In genomic region chr11:11481371-11481770, GRCh38 we compare ENCODE assay signal across 21 cellular contexts.
"Had no signal": no experiment of that assay in that cellular context is flagged by ENCODE, and none has a peak within 500 bp of the region (broad histone marks: within the 10 kb centered on the region; RNA-seq: fewer than 3 reads in every experiment).

No MANE protein-coding gene starts in this region.

- H3K27me3 Mint-ChIP-seq: activated naive CD8-positive, alpha-beta T cell treated with anti-CD3 and anti-CD28 coated beads for 36 hours; memory B cell had no signal

- H3K9me3 Mint-ChIP-seq: activated CD4-positive, alpha-beta T cell treated with anti-CD3 and anti-CD28 coated beads, Interleukin-2, amount 10 ng/mL, durations not matched to agents 7 days and 5 days; activated naive CD8-positive, alpha-beta T cell treated with anti-CD3 and anti-CD28 coated beads for 36 hours; dendritic cell treated with granulocyte-macrophage colony-stimulating factor and Interleukin-4, amounts not matched to agents 40 ng/mL and 50 ng/mL, for 4 days; memory B cell; natural killer cell treated with Interleukin-12 subunit alpha and Interleukin-12 subunit beta and Interleukin-15 and Interleukin-18, amount 100 ng/mL, for 72 hours; T-helper 2 cell treated with Interferon-gamma antibody and Interleukin-4, amounts not matched to agents 5 μg/mL and 100 μg/mL, for 36 hours had no signal

- H3K4me3 ChIP-seq: gastrocnemius medialis, left lung, skin epidermis, transverse colon had no signal

- H3K27me3 ChIP-seq: brain microvascular endothelial cell, gastrocnemius medialis, left lung, transverse colon had no signal

- H3K36me3 Mint-ChIP-seq: activated naive CD8-positive, alpha-beta T cell treated with anti-CD3 and anti-CD28 coated beads for 36 hours; memory B cell; natural killer cell treated with Interleukin-12 subunit alpha and Interleukin-12 subunit beta and Interleukin-15 and Interleukin-18, amount 100 ng/mL, for 72 hours had no signal

- H3K4me3 Mint-ChIP-seq: activated CD4-positive, alpha-beta T cell treated with anti-CD3 and anti-CD28 coated beads, Interleukin-2, amount 10 ng/mL, durations not matched to agents 7 days and 5 days; activated naive CD8-positive, alpha-beta T cell treated with anti-CD3 and anti-CD28 coated beads for 36 hours; dendritic cell treated with granulocyte-macrophage colony-stimulating factor and Interleukin-4, amounts not matched to agents 40 ng/mL and 50 ng/mL, for 4 days; memory B cell; natural killer cell treated with Interleukin-12 subunit alpha and Interleukin-12 subunit beta and Interleukin-15 and Interleukin-18, amount 100 ng/mL, for 72 hours; T-helper 2 cell treated with Interferon-gamma antibody and Interleukin-4, amounts not matched to agents 5 μg/mL and 100 μg/mL, for 36 hours had no signal

- DNase-seq: activated CD4-positive, alpha-beta T cell treated with anti-CD3 and anti-CD28 coated beads, Interleukin-2, amount 10 ng/mL, durations not matched to agents 7 days and 5 days; activated CD8-positive, alpha-beta memory T cell treated with anti-CD3 and anti-CD28 coated beads for 24 hours; activated naive CD8-positive, alpha-beta T cell treated with anti-CD3 and anti-CD28 coated beads for 36 hours; amygdala; brain microvascular endothelial cell; effector memory CD4-positive, alpha-beta T cell; gastrocnemius medialis; islet precursor cell; left lung; posterior cingulate gyrus; retina; stimulated activated CD4-positive, alpha-beta T cell treated with anti-CD3 and anti-CD28 coated beads, Interleukin-4, amount 100 ng/mL, for 4 hours; stimulated activated CD8-positive, alpha-beta memory T cell treated with anti-CD3 and anti-CD28 coated beads, Interleukin-4, amount 100 ng/mL, for 48 hours; stimulated activated naive CD4-positive, alpha-beta T cell treated with Interleukin-2 at 50 U/mL for 16 hours; substantia nigra; transverse colon had no signal

- H3K36me3 ChIP-seq: brain microvascular endothelial cell, gastrocnemius medialis, left lung, transverse colon had no signal

- H3K27ac Mint-ChIP-seq: activated CD4-positive, alpha-beta T cell treated with anti-CD3 and anti-CD28 coated beads, Interleukin-2, amount 10 ng/mL, durations not matched to agents 7 days and 5 days; activated naive CD8-positive, alpha-beta T cell treated with anti-CD3 and anti-CD28 coated beads for 36 hours; dendritic cell treated with granulocyte-macrophage colony-stimulating factor and Interleukin-4, amounts not matched to agents 40 ng/mL and 50 ng/mL, for 4 days; memory B cell; natural killer cell treated with Interleukin-12 subunit alpha and Interleukin-12 subunit beta and Interleukin-15 and Interleukin-18, amount 100 ng/mL, for 72 hours; T-helper 2 cell treated with Interferon-gamma antibody and Interleukin-4, amounts not matched to agents 5 μg/mL and 100 μg/mL, for 36 hours had no signal

- H3K27ac ChIP-seq: brain microvascular endothelial cell, gastrocnemius medialis, left lung, skin epidermis, transverse colon had no signal

- H3K9me3 ChIP-seq: gastrocnemius medialis, left lung, transverse colon had no signal

- H3K4me1 Mint-ChIP-seq: activated CD4-positive, alpha-beta T cell treated with anti-CD3 and anti-CD28 coated beads, Interleukin-2, amount 10 ng/mL, durations not matched to agents 7 days and 5 days; activated naive CD8-positive, alpha-beta T cell treated with anti-CD3 and anti-CD28 coated beads for 36 hours; memory B cell had no signal

- H3K4me1 ChIP-seq: left lung had no signal
